In genomic region chr15:88987590-88987950, GRCh38 we compare ENCODE assay signal across 27 cellular contexts.
DNase-seq lines count a peak whose midpoint lies in the region; ATAC-seq and TF ChIP-seq lines count a peak whose summit lies in the region.
"Had no signal": no experiment of that assay in that cellular context is flagged by ENCODE, and none has a peak within 500 bp of the region (broad histone marks: within the 10 kb centered on the region; RNA-seq: fewer than 3 reads in every experiment).

No MANE protein-coding gene starts in this region.

- ATAC-seq in SK-N-SH treated with all-trans-retinoic acid at 6 μM for 48 hours (no peak), HG02642 (IDR thresholded peaks at IDR 0.05; ENCODE audit: poor library complexity, unreplicated experiment) (no peak)
- ATAC-seq: T-cell had no signal

- no peak for TF ChIP-seq RAD21 in SK-N-SH (IDR thresholded peaks at IDR 0.05; ENCODE audit: low read length)

- H3K18ac ChIP-seq in trophoblast cell (ENCODE audit: low read length): peak overlapping the region; percentile 53

- CTCF ChIA-PET in SK-N-SH (lab: Yijun Ruan, JAX): interaction anchor here (1.1 to 2.2 kb wide), 3 partner anchors 11 to 83 kb away, joined by 3 to 5 read pairs (median 4); no protein-coding TSS in a partner anchor

- no peak for DNase-seq in SK-N-SH
- no peak for DNase-seq in trophoblast cell
- DNase-seq in cerebellum (ENCODE audit: low spot score): no peak
- no peak for DNase-seq in substantia nigra (lab: John Stamatoyannopoulos, UW)
- DNase-seq: activated CD4-positive, alpha-beta T cell treated with anti-CD3 and anti-CD28 coated beads, Interleukin-2, amount 10 ng/mL, durations not matched to agents 24 days and 14 days; activated CD8-positive, alpha-beta memory T cell treated with anti-CD3 and anti-CD28 coated beads for 24 hours; activated T-cell treated with anti-CD3 and anti-CD28 coated beads for 4 hours; CD4-positive, CD25-positive, alpha-beta regulatory T cell; colonic mucosa; effector CD4-positive, alpha-beta T cell; midbrain; MV-4-11; naive B cell; NCI-H146; NCI-H345; NCI-H748 treated with DMSO at 0.1 percent for 48 hours; stimulated activated naive CD4-positive, alpha-beta T cell; T-cell; WERI-Rb-1 had no signal

- H3K36me3 ChIP-seq in SK-N-SH (replicated peaks in 1 of 2; ENCODE audit: control insufficient read depth in 1 of 2, insufficient read depth in 2 of 2, low read length in 1 of 2) (no peaks in the 10 kb centered on the region), iPS-15b (ENCODE audit: control insufficient read depth, insufficient read depth, low read length) (no peaks in the 10 kb centered on the region), trophoblast cell (ENCODE audit: control insufficient read depth in 1 of 2, insufficient read depth in 2 of 2, low read length in 2 of 2) (no peaks in the 10 kb centered on the region)
- H3K36me3 ChIP-seq: colonic mucosa, suprapubic skin, WERI-Rb-1 had no signal

- H3K79me2 ChIP-seq in SK-N-SH (ENCODE audit: insufficient read depth) (no peaks in the 10 kb centered on the region), trophoblast cell (ENCODE audit: control insufficient read depth, insufficient read depth, low read length, poor library complexity) (peaks cover 2% of the 10 kb centered on the region)

- peak overlapping the region; percentile 65 for H2AK5ac ChIP-seq in trophoblast cell (ENCODE audit: low read length)

- H3F3A ChIP-seq in SK-N-SH (replicated peaks; ENCODE audit: insufficient read depth): peaks cover 20% of the 10 kb centered on the region

- peak overlapping the region; percentile 75 for H3K14ac ChIP-seq in trophoblast cell (ENCODE audit: low read length)

- no peak overlapping the region for H4K12ac ChIP-seq in trophoblast cell (ENCODE audit: low read depth, low read length)

- H2BK12ac ChIP-seq in trophoblast cell (ENCODE audit: low read length): peak overlapping the region; percentile 88

- H3K9me3 ChIP-seq in SK-N-SH (no peaks in the 10 kb centered on the region), iPS-15b (ENCODE audit: control insufficient read depth, insufficient read depth, low read length) (no peaks in the 10 kb centered on the region), trophoblast cell (ENCODE audit: insufficient read depth, low read depth, low read length) (no peaks in the 10 kb centered on the region)
- H3K9me3 ChIP-seq: colonic mucosa, suprapubic skin had no signal

- H4K8ac ChIP-seq in trophoblast cell (ENCODE audit: low read depth, low read length): peak overlapping the region; percentile 32

- H3K79me1 ChIP-seq in trophoblast cell (ENCODE audit: low read length): peaks cover 38% of the 10 kb centered on the region

- H3K4me3 ChIP-seq in SK-N-SH (ENCODE audit: low read depth in 2 of 2, low read length in 1 of 2): no peak overlapping the region
- H3K4me3 ChIP-seq in WI38 (ENCODE audit: low read depth, low read length): peak overlapping the region; percentile 17; the same call in 1 of the 2 replicates
- H3K4me3 ChIP-seq in iPS-15b (ENCODE audit: low read depth, low read length): peak overlapping the region; percentile 28
- H3K4me3 ChIP-seq in trophoblast cell (ENCODE audit: low read depth, low read length): no peak overlapping the region
- H3K4me3 ChIP-seq: colonic mucosa, GM23248, skin epidermis, suprapubic skin had no signal

- TF ChIP-seq CTCF in SK-N-SH (IDR thresholded peaks at IDR 0.05): no peak
- TF ChIP-seq CTCF in WI38 (IDR thresholded peaks at IDR 0.05; ENCODE audit: low read depth, low read length): no peak

- H3K9ac ChIP-seq in SK-N-SH (no peak overlapping the region), iPS-15b (ENCODE audit: low read depth, low read length) (peak overlapping the region; percentile 82), trophoblast cell (ENCODE audit: low read length) (no peak overlapping the region)
- H3K9ac ChIP-seq: GM23248 had no signal

- peak overlapping the region; percentile 70 for H3K4ac ChIP-seq in trophoblast cell (ENCODE audit: low read depth, low read length)

- H2BK120ac ChIP-seq in trophoblast cell (ENCODE audit: insufficient read depth, low read length, poor library complexity): peak overlapping the region; percentile 89

- no peak overlapping the region for H3K27ac ChIP-seq in SK-N-SH (ENCODE audit: low read depth in 2 of 2, low read length in 1 of 2)
- peak overlapping the region; percentile 68 for H3K27ac ChIP-seq in trophoblast cell (ENCODE audit: low read depth, low read length)
- no peak overlapping the region for H3K27ac ChIP-seq in substantia nigra (ENCODE audit: low read depth, low read length, poor library complexity, severe bottlenecking)
- H3K27ac ChIP-seq: 22Rv1, colonic mucosa, GM23248, skin epidermis, suprapubic skin, WERI-Rb-1 had no signal

- H3K4me1 ChIP-seq in SK-N-SH (ENCODE audit: control insufficient read depth in 1 of 2, insufficient read depth in 2 of 2, low read depth in 1 of 2, low read length in 1 of 2): peaks cover 0 to 19% of the 10 kb centered on the region in 2 experiments; a peak in 2 of 4 replicates
- peaks cover 55% of the 10 kb centered on the region for H3K4me1 ChIP-seq in iPS-15b (ENCODE audit: control insufficient read depth, insufficient read depth, low read length)
- peaks cover 24 to 28% of the 10 kb centered on the region in 2 experiments for H3K4me1 ChIP-seq in trophoblast cell (ENCODE audit: control insufficient read depth in 1 of 2, insufficient read depth in 2 of 2, low read length in 2 of 2)
- H3K4me1 ChIP-seq: colonic mucosa had no signal

- TF ChIP-seq EP300 in SK-N-SH (IDR thresholded peaks at IDR 0.05; ENCODE audit: borderline replicate concordance in 1 of 2, low read depth in 1 of 2, low read length in 1 of 2): no peak

- WGBS in SK-N-SH (ENCODE audit: low lambda C conversion rate): 89% methylated on average over 8 of the region's 8 CpGs
- WGBS in trophoblast cell (ENCODE audit: extremely low coverage, insufficient coverage, insufficient read length): no CpG with 5 or more reads among the region's 8 CpGs

- H4K20me1 ChIP-seq in SK-N-SH (ENCODE audit: insufficient read depth): no peaks in the 10 kb centered on the region

- H3K27me3 ChIP-seq in SK-N-SH (ENCODE audit: insufficient read depth) (no peaks in the 10 kb centered on the region), iPS-15b (ENCODE audit: control insufficient read depth, insufficient read depth, low read length) (no peaks in the 10 kb centered on the region), trophoblast cell (ENCODE audit: insufficient read depth, low read length) (no peaks in the 10 kb centered on the region)
- H3K27me3 ChIP-seq: colonic mucosa, suprapubic skin had no signal

- H4K91ac ChIP-seq in trophoblast cell (ENCODE audit: low read depth, low read length): peak overlapping the region; percentile 56

- peak overlapping the region; percentile 78 for H2BK5ac ChIP-seq in trophoblast cell (ENCODE audit: low read depth, low read length, poor library complexity)

- H3K9me2 ChIP-seq in SK-N-SH: no peaks in the 10 kb centered on the region

- H2AFZ ChIP-seq in SK-N-SH (ENCODE audit: low read depth) (0 out of 2 replicates have a peak overlapping the region, but pooled peaks have one; percentile 41), trophoblast cell (ENCODE audit: insufficient read depth, low read length, poor library complexity) (peak overlapping the region; percentile 13)
- H2AFZ ChIP-seq: GM23248 had no signal

- POLR2A ChIA-PET in SK-N-SH (lab: Yijun Ruan, JAX): no interaction called here

- H3K23ac ChIP-seq in trophoblast cell (ENCODE audit: low read length): no peak overlapping the region

- no peak overlapping the region for H3K4me2 ChIP-seq in SK-N-SH
- no peak overlapping the region for H3K4me2 ChIP-seq in trophoblast cell (ENCODE audit: low read length)

TF ChIP-seq in SK-N-SH, 30 proteins besides CTCF, POLR2A, EP300 and RAD21:
- no peak for TF ChIP-seq JUND (IDR thresholded peaks at IDR 0.05)
- no peak for TF ChIP-seq SMC3 (IDR thresholded peaks at IDR 0.05; ENCODE audit: low read depth, low read length)
- no peak for TF ChIP-seq IRF3 (IDR thresholded peaks at IDR 0.05; ENCODE audit: low read depth, low read length)
- TF ChIP-seq TEAD4 (IDR thresholded peaks at IDR 0.05; ENCODE audit: borderline replicate concordance, insufficient read depth): no peak
- TF ChIP-seq EZH2phosphoT487 (IDR thresholded peaks at IDR 0.05; ENCODE audit: borderline replicate concordance, low read depth): no peak
- no peak for TF ChIP-seq TAF1 (IDR thresholded peaks at IDR 0.05; ENCODE audit: borderline replicate concordance, low read depth, low read length)
- no peak for TF ChIP-seq CHD2 (IDR thresholded peaks at IDR 0.05; ENCODE audit: low read length, partially characterized antibody)
- TF ChIP-seq ELF1 (IDR thresholded peaks at IDR 0.05): no peak

TF ChIP-seq in SK-N-SH treated with all-trans-retinoic acid at 6 μM for 48 hours, 23 proteins besides CTCF, POLR2A, EP300 and RAD21:
- TF ChIP-seq ZC3H10 (CRISPR knock-in tag; IDR thresholded peaks at IDR 0.05): no peak
- TF ChIP-seq TSHZ2 (CRISPR knock-in tag; IDR thresholded peaks at IDR 0.05): no peak
- no peak for TF ChIP-seq ZNF70 (CRISPR knock-in tag; IDR thresholded peaks at IDR 0.05)
- TF ChIP-seq SNAI2 (CRISPR knock-in tag; IDR thresholded peaks at IDR 0.05): no peak
- no peak for TF ChIP-seq PPARA (CRISPR knock-in tag; IDR thresholded peaks at IDR 0.05; ENCODE audit: borderline replicate concordance)
- TF ChIP-seq ZNF565 (CRISPR knock-in tag; conservative IDR thresholded peaks at IDR 0.05; ENCODE audit: low read depth): no peak

Comparison
In these comparisons a context has a peak if more than half of its experiments do, and no peak if none do; other contexts are left out.
1. H3K4me3 ChIP-seq: peak in WI38 (single experiment) and iPS-15b (single experiment); none in SK-N-SH (0 of 2) and trophoblast cell (single experiment).